In genomic region chr3:195087321-195087720, GRCh38 we compare ENCODE assay signal across 9 cellular contexts.
DNase-seq lines count a peak whose midpoint lies in the region; ATAC-seq, FAIRE-seq and TF ChIP-seq lines count a peak whose summit lies in the region.
"Had no signal": no experiment of that assay in that cellular context is flagged by ENCODE, and none has a peak within 500 bp of the region (broad histone marks: within the 10 kb centered on the region; RNA-seq: fewer than 3 reads in every experiment).

No MANE protein-coding gene starts in this region.

- H3K27ac Mint-ChIP-seq in activated naive CD4-positive, alpha-beta T cell treated with anti-CD3 and anti-CD28 coated beads, Interleukin-2, amount 50 U/mL, for 24 hours = no peak overlapping the region

- no peaks in the 10 kb centered on the region for H3K36me3 Mint-ChIP-seq in activated naive CD4-positive, alpha-beta T cell treated with anti-CD3 and anti-CD28 coated beads, Interleukin-2, amount 50 U/mL, for 24 hours

- H3K36me3 ChIP-seq in brain microvascular endothelial cell (replicated peaks) = no peaks in the 10 kb centered on the region
- no peaks in the 10 kb centered on the region for H3K36me3 ChIP-seq in thymus (ENCODE audit: control insufficient read depth, insufficient read depth)

- no peaks in the 10 kb centered on the region for H3K27me3 ChIP-seq in brain microvascular endothelial cell (replicated peaks)
- no peaks in the 10 kb centered on the region for H3K27me3 ChIP-seq in thymus (ENCODE audit: control insufficient read depth, insufficient read depth)

- in situ Hi-C loops in brain microvascular endothelial cell (cut with HindIII; ENCODE audit: low pct_ligation_motif_present, low sequenced_read_pairs) = no loop called here

- no peaks in the 10 kb centered on the region for H3K9me3 Mint-ChIP-seq in activated naive CD4-positive, alpha-beta T cell treated with anti-CD3 and anti-CD28 coated beads, Interleukin-2, amount 50 U/mL, for 24 hours

- no peaks in the 10 kb centered on the region for H3K9me3 ChIP-seq in thymus (ENCODE audit: control insufficient read depth)

- H3K4me1 ChIP-seq in thymus (ENCODE audit: control insufficient read depth, insufficient read depth, low read length) = peaks cover 5% of the 10 kb centered on the region

- no peaks in the 10 kb centered on the region for H3K27me3 Mint-ChIP-seq in activated naive CD4-positive, alpha-beta T cell treated with anti-CD3 and anti-CD28 coated beads, Interleukin-2, amount 50 U/mL, for 24 hours

- no peak for FAIRE-seq in HTR-8/SVneo (lab: Jason Lieb, UNC)

- DNase-seq in activated naive CD4-positive, alpha-beta T cell treated with anti-CD3 and anti-CD28 coated beads, Interleukin-2, amount 50 U/mL, for 16 hours = no peak
- DNase-seq in brain microvascular endothelial cell = no peak
- DNase-seq in left kidney (ENCODE audit: low read depth, low spot score) = peak; percentile 43
- no peak for DNase-seq in HTR-8/SVneo (ENCODE audit: insufficient read length, low spot score)
- DNase-seq in OCI-M1 (lab: John Stamatoyannopoulos, UW) = no peak
- DNase-seq: NCI-H2029 had no signal

- 81% methylated on average over 6 of the region's 6 CpGs for WGBS in thymus

- no peak for TF ChIP-seq CTCF in brain microvascular endothelial cell (IDR thresholded peaks at IDR 0.05; ENCODE audit: low read depth, low read length, missing control alignments)

- H3K4me1 Mint-ChIP-seq in activated naive CD4-positive, alpha-beta T cell treated with anti-CD3 and anti-CD28 coated beads, Interleukin-2, amount 50 U/mL, for 24 hours = peaks cover 8% of the 10 kb centered on the region

- H3K4me3 ChIP-seq in brain microvascular endothelial cell (ENCODE audit: low read depth, low read length) (peak overlapping the region; percentile 41), thymus (ENCODE audit: low read length) (no peak overlapping the region)

- ATAC-seq in HG02571 (IDR thresholded peaks at IDR 0.05; ENCODE audit: unreplicated experiment) = no peak

- no peak overlapping the region for H3K27ac ChIP-seq in brain microvascular endothelial cell
- H3K27ac ChIP-seq in thymus (ENCODE audit: low read depth) = peak overlapping the region; percentile 27

- peak overlapping the region; percentile 65 for H3K4me3 Mint-ChIP-seq in activated naive CD4-positive, alpha-beta T cell treated with anti-CD3 and anti-CD28 coated beads, Interleukin-2, amount 50 U/mL, for 24 hours
